ENCODE assay signal across 25 cellular contexts in the genomic region with DNA sequence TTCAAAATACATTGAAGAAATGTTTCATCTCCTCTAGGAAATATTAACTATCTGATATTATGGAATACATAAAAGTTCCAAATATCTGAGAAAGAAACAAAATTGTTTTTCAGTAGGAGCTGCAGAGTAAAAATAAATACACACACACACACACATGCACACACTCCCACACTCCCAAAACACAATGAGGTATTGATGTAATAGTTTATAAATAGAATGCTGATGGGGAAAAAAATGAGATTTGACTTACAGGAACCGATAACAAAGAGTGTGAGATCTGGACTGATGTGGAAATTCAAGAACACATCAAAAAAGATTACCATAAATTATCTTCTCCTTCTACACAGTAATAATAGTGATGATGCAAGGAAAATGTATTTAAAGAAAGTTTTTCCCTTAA.
"Had no signal": no experiment of that assay in that cellular context is flagged by ENCODE, and none has a peak within 500 bp of the region (broad histone marks: within the 10 kb centered on the region; RNA-seq: fewer than 3 reads in every experiment).

No MANE protein-coding gene starts in this region.

- H3K27me3 Mint-ChIP-seq: dendritic cell treated with granulocyte-macrophage colony-stimulating factor and Interleukin-4, amounts not matched to agents 40 ng/mL and 50 ng/mL, for 4 days had no signal

- DNase-seq: colonic mucosa; cortex of kidney; dermis blood vessel endothelial cell; dorsolateral prefrontal cortex; effector CD4-positive, alpha-beta T cell; effector CD8-positive, alpha-beta T cell; effector memory CD4-positive, alpha-beta T cell; effector memory CD8-positive, alpha-beta T cell; endodermal cell; erythroblast; esophagus squamous epithelium; foreskin fibroblast; foreskin keratinocyte; foreskin melanocyte; gastrocnemius medialis; glutamatergic neuron; head of caudate nucleus; heart left ventricle; heart right ventricle had no signal

- H3K36me3 ChIP-seq: colonic mucosa, esophagus muscularis mucosa, esophagus squamous epithelium, gastrocnemius medialis, gastroesophageal sphincter, heart left ventricle, heart right ventricle had no signal

- H3K27ac ChIP-seq: colonic mucosa, coronary artery, dorsolateral prefrontal cortex, epithelial cell of prostate, esophagus muscularis mucosa, esophagus squamous epithelium, foreskin keratinocyte, gastrocnemius medialis, gastroesophageal sphincter had no signal

- H3K9me3 ChIP-seq: colonic mucosa, esophagus muscularis mucosa, esophagus squamous epithelium, gastrocnemius medialis, gastroesophageal sphincter, heart left ventricle, heart right ventricle had no signal

- H3K4me3 ChIP-seq: colonic mucosa, coronary artery, dorsolateral prefrontal cortex, esophagus muscularis mucosa, esophagus squamous epithelium, gastrocnemius medialis, gastroesophageal sphincter, heart left ventricle, heart right ventricle had no signal

- H3K4me3 Mint-ChIP-seq: dendritic cell treated with granulocyte-macrophage colony-stimulating factor and Interleukin-4, amounts not matched to agents 40 ng/mL and 50 ng/mL, for 4 days; effector memory CD8-positive, alpha-beta T cell; endodermal cell had no signal

- H3K27ac Mint-ChIP-seq: dendritic cell treated with granulocyte-macrophage colony-stimulating factor and Interleukin-4, amounts not matched to agents 40 ng/mL and 50 ng/mL, for 4 days; effector memory CD8-positive, alpha-beta T cell; endodermal cell had no signal

- H3K27me3 ChIP-seq: colonic mucosa, dorsolateral prefrontal cortex, esophagus muscularis mucosa, esophagus squamous epithelium, gastrocnemius medialis, gastroesophageal sphincter, heart left ventricle, heart right ventricle had no signal

- H3K4me1 ChIP-seq: colonic mucosa, esophagus muscularis mucosa, esophagus squamous epithelium, foreskin keratinocyte, gastroesophageal sphincter had no signal

- H3K9me3 Mint-ChIP-seq: dendritic cell treated with granulocyte-macrophage colony-stimulating factor and Interleukin-4, amounts not matched to agents 40 ng/mL and 50 ng/mL, for 4 days had no signal

- ATAC-seq: effector memory CD8-positive, alpha-beta T cell; esophagus mucosa; foreskin keratinocyte; gastrocnemius medialis; gastroesophageal sphincter; heart left ventricle had no signal
